ENCODE assay signal across 9 cellular contexts in the genomic region with DNA sequence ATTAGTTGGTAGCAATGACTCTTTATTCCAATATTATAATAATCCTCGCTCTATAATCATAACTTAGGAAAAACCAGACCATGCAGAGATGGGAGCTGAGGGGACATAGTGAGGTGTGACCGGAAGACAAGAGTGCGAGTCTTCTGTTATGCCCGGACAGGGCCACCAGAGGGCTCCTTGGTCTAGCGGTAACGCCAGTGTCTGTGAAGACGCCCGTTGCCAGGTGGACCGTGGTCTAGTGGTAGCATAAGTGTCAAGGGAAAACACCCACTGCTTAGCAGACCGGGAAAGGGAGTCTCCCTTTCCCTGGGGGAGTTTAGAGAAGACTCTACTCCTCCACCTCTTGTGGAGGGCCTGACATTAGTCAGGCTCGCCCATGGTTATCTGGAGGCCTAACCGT. TPM values are rescaled to one million over a fixed set of nuclear protein-coding genes. Genes with fewer than 3 reads are reported as not detected.
DNase-seq lines count a peak whose midpoint lies in the region; ATAC-seq and TF ChIP-seq lines count a peak whose summit lies in the region.
"Not testable (repeated sequence)": the region's sequence is repeated elsewhere in the genome, so short reads cannot be mapped to it uniquely, and the experiment has no call there.
"Had no signal": no experiment of that assay in that cellular context is flagged by ENCODE, and none has a peak within 500 bp of the region (broad histone marks: within the 10 kb centered on the region; RNA-seq: fewer than 3 reads in every experiment).

No MANE protein-coding gene starts in this region.

- CTCF ChIA-PET in WTC11 (lab: Charles Lee), result interaction anchor here (0.6 to 2.3 kb wide), 19 partner anchors 9 to 290 kb away, joined by 3 to 15 read pairs (median 4); partner anchors contain the start of genes COX6A1, POP5, PXN and SIRT4

- H3K4me1 Mint-ChIP-seq in WTC11, nephron: not testable (repeated sequence)

- H3K36me3 ChIP-seq in body of pancreas (replicated peaks in 1 of 2; ENCODE audit: insufficient read depth in 1 of 2, low read depth in 2 of 2); heart left ventricle: not testable (repeated sequence)

- H3K27me3 ChIP-seq in body of pancreas, heart left ventricle: not testable (repeated sequence)

- H3K9me3 ChIP-seq in body of pancreas, heart left ventricle: not testable (repeated sequence)

- H3K9me3 Mint-ChIP-seq in WTC11 (peaks cover 36% of the 10 kb centered on the region), nephron (peaks cover 26% of the 10 kb centered on the region)

- DNase-seq in COR-L47 (lab: John Stamatoyannopoulos, UW), result peak; percentile 53
- DNase-seq in HK-2 (ENCODE audit: unreplicated experiment), result peak; percentile 75
- peak; percentile 79 for DNase-seq in NCI-H69 (lab: John Stamatoyannopoulos, UW)
- peak; percentile 85 for DNase-seq in WTC11 (ENCODE audit: low spot score)
- DNase-seq in body of pancreas, result peak; percentile 86 to 93 (median 88)
- peak in 4 of 5 donors; percentile 39 to 66 (median 56) for DNase-seq in heart left ventricle
- peak; percentile 12 for DNase-seq in stimulated activated naive CD4-positive, alpha-beta T cell treated with Interleukin-2 at 50 U/mL for 16 hours (lab: John Stamatoyannopoulos, UW)

- peaks cover 22% of the 10 kb centered on the region for H3K36me3 Mint-ChIP-seq in WTC11
- H3K36me3 Mint-ChIP-seq in nephron (ENCODE audit: low read depth), result not testable (repeated sequence)

- peaks cover 23% of the 10 kb centered on the region for H3K27me3 Mint-ChIP-seq in WTC11 (ENCODE audit: low read depth)
- not testable (repeated sequence) for H3K27me3 Mint-ChIP-seq in nephron (ENCODE audit: low read depth)

- H3K4me1 ChIP-seq in body of pancreas, result peaks cover 33% of the 10 kb centered on the region
- H3K4me1 ChIP-seq in heart left ventricle, result not testable (repeated sequence)

- WGBS in body of pancreas, 2 donors, result 9 to 19% methylated on average over 11 to 12 of the region's 12 CpGs
- WGBS in heart left ventricle, 4 donors, result 17 to 22% (median 18%) methylated on average over 12 of the region's 12 CpGs

- not testable (repeated sequence) for ATAC-seq in WTC11, body of pancreas, heart left ventricle

- peak; percentile 53 for TF ChIP-seq CTCF in WTC11 (IDR thresholded peaks at IDR 0.05)
- peak; percentile 45 to 83 (median 78) for TF ChIP-seq CTCF in body of pancreas (IDR thresholded peaks at IDR 0.05)
- peak; percentile 35 to 72 (median 57) for TF ChIP-seq CTCF in heart left ventricle (IDR thresholded peaks at IDR 0.05)
- peak; percentile 61 to 67 (median 62) for TF ChIP-seq CTCF in nephron (IDR thresholded peaks at IDR 0.05; ENCODE audit: unreplicated experiment in 3 of 3)

- not testable (repeated sequence) for H3K4me3 Mint-ChIP-seq in WTC11, nephron

- not testable (repeated sequence) for TF ChIP-seq POLR2A in body of pancreas (IDR thresholded peaks at IDR 0.05); heart left ventricle (IDR thresholded peaks at IDR 0.05)

- intact Hi-C loops in body of pancreas (cut with DNase I); heart left ventricle (cut with DNase I): not testable (repeated sequence)

- not testable (repeated sequence) for H3K27ac Mint-ChIP-seq in WTC11
- H3K27ac Mint-ChIP-seq in nephron, result peak overlapping the region in 2 of 3 experiments; percentile 28 to 55

- H3K4me3 ChIP-seq in body of pancreas, heart left ventricle: not testable (repeated sequence)

- H3K27ac ChIP-seq in body of pancreas, result peak overlapping the region in 1 of 4 donors; percentile 15
- H3K27ac ChIP-seq in heart left ventricle, result not testable (repeated sequence)

- POLR2A ChIA-PET in WTC11 (lab: Charles Lee), result interaction anchor here (1.0 kb wide), 1 partner anchor 23 kb away, joined by 4 read pairs; no protein-coding TSS in a partner anchor

RNA-seq across cellular contexts. Expression of gene PLA2G1B, which starts 7.9 kb away (rescaled TPM):
- total RNA-seq in WTC11 (2021), result 0.92 to 1.8 TPM (median 1.4 TPM) in 3 replicates
- over 10,000 TPM in 1 of 2 donors, 1,000 to 10,000 TPM in 1; 6,971 to 11,984 TPM for total RNA-seq in body of pancreas
- 1 to 10 TPM in 3 of 9 donors, under 1 TPM in 1, not detected in 5; 0.93 to 2.0 (median 1.5) TPM for total RNA-seq in heart left ventricle
- polyA plus RNA-seq in heart left ventricle, result not detected
- total RNA-seq: occipital lobe had no signal

RNA-seq across cellular contexts. Expression of gene SIRT4, which starts 33.3 kb away (rescaled TPM):
- total RNA-seq in WTC11 (2021) (2.1 to 4.3 TPM (median 2.8 TPM) in 3 replicates), body of pancreas (1 to 10 TPM in 1 of 2 donors, under 1 TPM in 1; 0.99 to 6.2 TPM), heart left ventricle (10 to 100 TPM in 1 of 9 donors, 1 to 10 TPM in 8; 3.2 to 10.6 (median 4.7) TPM)
- polyA plus RNA-seq in heart left ventricle, result 1 to 10 TPM; 3.0 to 7.4 TPM

RNA-seq across cellular contexts. Expression of gene MSI1, which starts 33.5 kb away (rescaled TPM):
- total RNA-seq in WTC11 (2021) (64.5 to 71.9 TPM (median 71.5 TPM) in 3 replicates), body of pancreas (1 to 10 TPM in 1 of 2 donors, under 1 TPM in 1; 0.66 to 1.3 TPM), heart left ventricle (1 to 10 TPM; 3.5 to 8.7 (median 5.6) TPM)
- polyA plus RNA-seq in heart left ventricle, result 1 to 10 TPM; 2.1 to 2.4 TPM

RNA-seq across cellular contexts. Expression of gene RNU4-1, which starts 42.4 kb away (rescaled TPM):
- total RNA-seq in WTC11 (2021), result 2,196 to 2,477 TPM (median 2,436 TPM) in 3 replicates
- total RNA-seq in body of pancreas, result under 1 TPM; under 0.01 TPM
- total RNA-seq in heart left ventricle, result 1,000 to 10,000 TPM in 4 of 9 donors, 100 to 1,000 TPM in 3, not detected in 2; 376 to 4,299 (median 1,541) TPM
- polyA plus RNA-seq in heart left ventricle, result not detected

RNA-seq across cellular contexts. Expression of gene RNU4-2, which starts 43.7 kb away (rescaled TPM):
- total RNA-seq in WTC11 (2021) (2,632 to 2,764 TPM (median 2,673 TPM) in 3 replicates), body of pancreas (under 1 TPM; under 0.01 TPM), heart left ventricle (over 10,000 TPM in 3 of 9 donors, 1,000 to 10,000 TPM in 4, not detected in 2; 3,467 to 16,563 (median 7,253) TPM)
- not detected for polyA plus RNA-seq in heart left ventricle

Comparison
In these comparisons a context has a peak if more than half of its experiments do, and no peak if none do; other contexts are left out.
1. DNase-seq: peak in every context shown above with its lines; median percentile 88 in body of pancreas; 85 in WTC11; 79 in NCI-H69; 75 in HK-2; 56 in heart left ventricle; 53 in COR-L47; 12 in stimulated activated naive CD4-positive, alpha-beta T cell treated with Interleukin-2 at 50 U/mL for 16 hours.
2. RNA of gene PLA2G1B, which starts 7.9 kb away (total RNA-seq): 6,971 to 11,984 TPM in body of pancreas; 0.92 to 1.8 TPM in WTC11 and 0.93 to 2.0 TPM in heart left ventricle; every median in the first group is over 1,000 times any median in the second.
3. Peak in every context shown above with its lines, with median percentiles within 50 percentile points of each other: CTCF ChIP-seq.